In genomic region chr1:84758968-84759491, GRCh38 we compare ENCODE assay signal across 1 cellular context.
TF ChIP-seq lines count a peak whose summit lies in the region.

No MANE protein-coding gene starts in this region.

TF ChIP-seq in WTC11, 78 proteins besides CTCF, POLR2A, EP300 and RAD21 (continued from another document):
- TF ChIP-seq AFF4 (CRISPR knock-in tag; IDR thresholded peaks at IDR 0.05; ENCODE audit: borderline replicate concordance) = no peak
TF ChIP-seq in WTC11: peak in this region for 0.
